Comparison of ENCODE assay signal across 21 cellular contexts in genomic region chr7:17487343-17487742, GRCh38.
"Had no signal": no experiment of that assay in that cellular context is flagged by ENCODE, and none has a peak within 500 bp of the region (broad histone marks: within the 10 kb centered on the region; RNA-seq: fewer than 3 reads in every experiment).

No MANE protein-coding gene starts in this region.

- ATAC-seq: gastrocnemius medialis, heart right ventricle, pancreas had no signal

- H3K9me3 ChIP-seq: colonic mucosa, gastrocnemius medialis, heart right ventricle, left ventricle myocardium inferior, pancreas, stomach, thoracic aorta, transverse colon had no signal

- H3K36me3 Mint-ChIP-seq: naive B cell had no signal

- H3K27ac ChIP-seq: colonic mucosa, gastrocnemius medialis, heart right ventricle, left ventricle myocardium inferior, pancreas, stomach, thoracic aorta, transverse colon had no signal

- H3K27me3 Mint-ChIP-seq: naive B cell, progenitor cell of endocrine pancreas had no signal

- H3K4me3 Mint-ChIP-seq: endodermal cell had no signal

- H3K36me3 ChIP-seq: colonic mucosa, gastrocnemius medialis, heart right ventricle, left ventricle myocardium inferior, pancreas, stomach, thoracic aorta, transverse colon had no signal

- H3K27ac Mint-ChIP-seq: endodermal cell, naive B cell, progenitor cell of endocrine pancreas had no signal

- H3K4me1 ChIP-seq: colonic mucosa, gastrocnemius medialis, heart right ventricle, left ventricle myocardium inferior, pancreas, stomach, transverse colon had no signal

- H3K4me3 ChIP-seq: colonic mucosa, gastrocnemius medialis, heart right ventricle, left ventricle myocardium inferior, lung, pancreas, skin epidermis, stomach, thoracic aorta, transverse colon had no signal

- H3K9me3 Mint-ChIP-seq: endodermal cell had no signal

- DNase-seq: caudate nucleus; colonic mucosa; effector CD4-positive, alpha-beta T cell; endodermal cell; gastrocnemius medialis; heart right ventricle; islet precursor cell; left ventricle myocardium inferior; mesenchymal stem cell; naive B cell; nucleus accumbens; pancreas; stimulated activated CD4-positive, alpha-beta T cell treated with anti-CD3 and anti-CD28 coated beads, Interleukin-2, amount 100 ng/mL, for 24 hours; stimulated activated naive CD4-positive, alpha-beta T cell; stomach; substantia nigra; transverse colon had no signal

- H3K27me3 ChIP-seq: colonic mucosa, gastrocnemius medialis, heart right ventricle, pancreas, stomach, transverse colon had no signal
